ENCODE assay signal across 8 cellular contexts in genomic region chr17:42675984-42676423, GRCh38. TPM values are rescaled to one million over a fixed set of nuclear protein-coding genes. Genes with fewer than 3 reads are reported as not detected.
DNase-seq lines count a peak whose midpoint lies in the region; ATAC-seq, FAIRE-seq and TF ChIP-seq lines count a peak whose summit lies in the region.

No MANE protein-coding gene starts in this region.

- TF ChIP-seq EP300 in GM12878 (IDR thresholded peaks at IDR 0.05; ENCODE audit: borderline replicate concordance in 1 of 2, control insufficient read depth in 1 of 2, low read depth in 2 of 2, low read length in 2 of 2) = no peak

- SMC1A ChIA-PET in GM12878 (lab: Charles Lee; ENCODE audit: uncharacterized antibody, unreplicated experiment) = interaction anchor here (1.3 to 8.3 kb wide), 7 partner anchors 26 to 127 kb away, joined by 3 to 124 read pairs (median 5); partner anchors contain the start of genes PSMC3IP, RETREG3 and TUBG1

- peak overlapping the region; percentile 88 for H3K4me3 ChIP-seq in MG63
- peak overlapping the region; percentile 98 for H3K4me3 ChIP-seq in GM12878

- TSS peak; percentile 39 for BruUV-seq in GM12878 (replicated peaks; lab: Mats Ljungman, UMichigan)

- H3K9me3 Mint-ChIP-seq in stimulated activated memory B cell treated with anti-CD40 and anti-IgM and Interleukin-4, amounts not matched to agents 10 μg/mL and 1 μg/mL and 100 μg/mL, for 72 hours = no peaks in the 10 kb centered on the region

- peak overlapping the region; percentile 81 for H3K4me2 ChIP-seq in GM12878 (ENCODE audit: control insufficient read depth, insufficient read depth)

- no peak for FAIRE-seq in GM12878 (lab: Jason Lieb, UNC)

- CTCF ChIA-PET in GM12878 (lab: Yijun Ruan, JAX) = interaction anchor here (0.6 to 10.1 kb wide), 9 partner anchors 14 to 96 kb away, joined by 3 to 239 read pairs (median 13); partner anchors contain the start of genes PSMC3IP, RETREG3, TUBG1 and TUBG2

- peaks cover 62% of the 10 kb centered on the region for H3K4me1 Mint-ChIP-seq in stimulated activated memory B cell treated with anti-CD40 and anti-IgM and Interleukin-4, amounts not matched to agents 10 μg/mL and 1 μg/mL and 100 μg/mL, for 72 hours

- TF ChIP-seq POLR2A in GM12878 (IDR thresholded peaks at IDR 0.05; ENCODE audit: low read depth, low read length) = 0 out of 2 replicates have a peak, but pooled peaks have one; percentile 35

- peaks cover 34% of the 10 kb centered on the region for H3K36me3 ChIP-seq in MG63
- H3K36me3 ChIP-seq in GM12878 (ENCODE audit: control insufficient read depth in 2 of 2, insufficient read depth in 2 of 2, low read length in 1 of 2) = peaks cover 8 to 17% of the 10 kb centered on the region in 2 experiments; a peak in 3 of 4 replicates

- 1% methylated on average over 34 of the region's 41 CpGs for WGBS in GM12878 (ENCODE audit: insufficient coverage, insufficient replicate concordance, low lambda C conversion rate, missing lambda C conversion rate)

- peak overlapping the region; percentile 87 for H3K9ac ChIP-seq in GM12878 (ENCODE audit: control insufficient read depth, insufficient read depth, low read length)

- peak overlapping the region; percentile 82 for H3K4me3 Mint-ChIP-seq in stimulated activated memory B cell treated with anti-CD40 and anti-IgM and Interleukin-4, amounts not matched to agents 10 μg/mL and 1 μg/mL and 100 μg/mL, for 72 hours

- TF ChIP-seq RAD21 in GM12878 (IDR thresholded peaks at IDR 0.05; ENCODE audit: insufficient read depth, low read depth, low read length) = no peak

- no peak for TF ChIP-seq CTCF in GM12878 (IDR thresholded peaks at IDR 0.05 in 2 of 3, conservative IDR thresholded peaks at IDR 0.05 in 1 of 3; ENCODE audit: control insufficient read depth in 2 of 3, extremely low read depth in 1 of 3, insufficient read depth in 1 of 3, low read depth in 3 of 3, low read length in 3 of 3)

- H3K4me1 ChIP-seq in GM12878 (ENCODE audit: control insufficient read depth, insufficient read depth, low read length) = peaks cover 19% of the 10 kb centered on the region

- H3K9me3 ChIP-seq in MG63 (no peaks in the 10 kb centered on the region), GM12878 (replicated peaks; ENCODE audit: control insufficient read depth, insufficient read depth, low read length) (no peaks in the 10 kb centered on the region)

- POLR2A ChIA-PET in GM12878 (lab: Charles Lee) = interaction anchor here (0.6 to 6.6 kb wide), 11 partner anchors 13 to 140 kb away, joined by 3 to 120 read pairs (median 11); partner anchors contain the start of genes NAGLU, PSMC3IP, RETREG3 and TUBG1

- no peaks in the 10 kb centered on the region for H3K36me3 Mint-ChIP-seq in stimulated activated memory B cell treated with anti-CD40 and anti-IgM and Interleukin-4, amounts not matched to agents 10 μg/mL and 1 μg/mL and 100 μg/mL, for 72 hours

- ATAC-seq in GM12878 = no peak
- no peak for ATAC-seq in stimulated activated memory B cell treated with anti-CD40 and anti-IgM and Interleukin-4, amounts not matched to agents 10 μg/mL and 1 μg/mL and 100 μg/mL, for 72 hours
- no peak for ATAC-seq in HG02870 (IDR thresholded peaks at IDR 0.05; ENCODE audit: unreplicated experiment)
- no peak for ATAC-seq in GM19467 (IDR thresholded peaks at IDR 0.05; ENCODE audit: unreplicated experiment)
- ATAC-seq in GM18502 (IDR thresholded peaks at IDR 0.05; ENCODE audit: poor library complexity, unreplicated experiment) = no peak

- peak overlapping the region; percentile 24 for H2AFZ ChIP-seq in GM12878 (ENCODE audit: control insufficient read depth, low read depth, low read length)

- H3K27me3 ChIP-seq in MG63 = no peaks in the 10 kb centered on the region
- no peaks in the 10 kb centered on the region for H3K27me3 ChIP-seq in GM12878 (replicated peaks in 1 of 2; ENCODE audit: control insufficient read depth in 2 of 2, insufficient read depth in 2 of 2, low read length in 1 of 2)

- H3K27ac ChIP-seq in GM12878 (ENCODE audit: control insufficient read depth, insufficient read depth) = peak overlapping the region; percentile 54

- RAD21 ChIA-PET in GM12878 (lab: Charles Lee; ENCODE audit: unreplicated experiment) = interaction anchor here (0.9 to 6.5 kb wide), 9 partner anchors 17 to 322 kb away, joined by 3 to 152 read pairs (median 4); partner anchors contain the start of genes NAGLU, PSMC3IP, RETREG3 and RPL27

- in situ Hi-C loops in GM12878 (cut with MboI) = no loop called here

- peaks cover 45% of the 10 kb centered on the region for H3K27me3 Mint-ChIP-seq in stimulated activated memory B cell treated with anti-CD40 and anti-IgM and Interleukin-4, amounts not matched to agents 10 μg/mL and 1 μg/mL and 100 μg/mL, for 72 hours

- H3K27ac Mint-ChIP-seq in stimulated activated memory B cell treated with anti-CD40 and anti-IgM and Interleukin-4, amounts not matched to agents 10 μg/mL and 1 μg/mL and 100 μg/mL, for 72 hours = peak overlapping the region; percentile 2

- peaks cover 58% of the 10 kb centered on the region for H3K79me2 ChIP-seq in GM12878 (ENCODE audit: control insufficient read depth, insufficient read depth, low read length)

- no peaks in the 10 kb centered on the region for H4K20me1 ChIP-seq in GM12878 (ENCODE audit: control insufficient read depth, insufficient read depth)

- intact Hi-C loops in GM12878 (cut with micrococcal nuclease; ENCODE audit: unreplicated experiment) = no loop called here

- peak; percentile 74 for DNase-seq in GM03348 (ENCODE audit: low spot score)
- DNase-seq in MG63 = peak; percentile 59
- no peak for DNase-seq in GM12878 (ENCODE audit: low read depth, low spot score)
- peak; percentile 83 for DNase-seq in islet precursor cell

RNA-seq across cellular contexts. Expression of gene PLEKHH3, which starts 0.8 kb away (rescaled TPM):
- 16.5 and 54.1 TPM in 2 replicates for total RNA-seq in MG63 (2014; rRNA removed; shearing (Covaris generic); ENCODE audit: low replicate concordance)
- total RNA-seq in GM12878 (2013; cell fraction: nucleolus; rRNA removed) = 39.3 and 53.5 TPM in 2 replicates
- 15.8 and 22.3 TPM in 2 replicates for total RNA-seq in GM12878 (2014; rRNA removed)
- total RNA-seq in GM12878 (2014; rRNA removed; fragmentation: Illumina TruSeq; extraction: Trizol) = 7.0 and 7.8 TPM in 2 replicates
- total RNA-seq in GM12878 (2021) = 35.5 and 38.0 TPM in 2 replicates
- polyA plus RNA-seq in GM12878 (2011; ENCODE audit: low read depth) = 6.9 TPM
- polyA plus RNA-seq in GM12878 (2011; rRNA removed) = 4.0 and 14.0 TPM in 2 replicates
- polyA plus RNA-seq in GM12878 (2011; cell fraction: cytosol; rRNA removed) = 18.7 and 28.9 TPM in 2 replicates
- polyA plus RNA-seq in GM12878 (2011; cell fraction: nucleus; rRNA removed) = 87.8 and 125 TPM in 2 replicates
- 26.0 and 33.7 TPM in 2 replicates for polyA plus RNA-seq in GM12878 (2012)
- 1.5 and 3.9 TPM in 2 replicates for polyA plus RNA-seq in GM12878 (2014; fragmentation: Illumina TruSeq; extraction: Trizol)
- polyA plus RNA-seq in GM12878 (2014; fragmentation: Nextera tagmentation; extraction: Ambion mirVana) = 1 to 10 TPM in 1 of 2 experiments, under 1 TPM in 1; 0.31 to 2.1 TPM
- 29.5 and 31.3 TPM in 2 replicates for polyA plus RNA-seq in GM12878 (2014; rRNA removed)
- 10 to 100 TPM; 10.3 to 11.8 TPM for polyA plus RNA-seq in GM12878 (2016; fragmentation: Nextera tagmentation; extraction: Ambion mirVana)
- polyA minus RNA-seq in GM12878 (2011; rRNA and poly(A)+ RNA removed) = 4.8 and 17.2 TPM in 2 replicates
- polyA minus RNA-seq in GM12878 (2011; cell fraction: cytosol; rRNA and poly(A)+ RNA removed) = 17.5 and 20.7 TPM in 2 replicates
- 15.4 and 25.4 TPM in 2 replicates for polyA minus RNA-seq in GM12878 (2011; cell fraction: nucleus; rRNA and poly(A)+ RNA removed)

RNA-seq across cellular contexts. Expression of gene CCR10, which starts 5.6 kb away (rescaled TPM):
- 5.7 TPM in 1 of 2 replicates, not detected in the other for total RNA-seq in MG63 (2014; rRNA removed; shearing (Covaris generic); ENCODE audit: low replicate concordance)
- 7.4 TPM in 2 replicates for total RNA-seq in GM12878 (2013; cell fraction: nucleolus; rRNA removed)
- total RNA-seq in GM12878 (2014; rRNA removed) (25.2 and 34.2 TPM in 2 replicates), GM12878 (2014; rRNA removed; fragmentation: Illumina TruSeq; extraction: Trizol) (1.7 and 2.3 TPM in 2 replicates), GM12878 (2021) (54.0 and 61.3 TPM in 2 replicates)
- polyA plus RNA-seq in GM12878 (2011; ENCODE audit: low read depth) = 6.0 TPM
- polyA plus RNA-seq in GM12878 (2011; rRNA removed) (1.7 and 2.6 TPM in 2 replicates), GM12878 (2014; fragmentation: Illumina TruSeq; extraction: Trizol) (0.22 and 0.82 TPM in 2 replicates), GM12878 (2014; fragmentation: Nextera tagmentation; extraction: Ambion mirVana) (under 1 TPM; 0.05 to 0.27 TPM), GM12878 (2014; rRNA removed) (21.0 and 30.9 TPM in 2 replicates), GM12878 (2016; fragmentation: Nextera tagmentation; extraction: Ambion mirVana) (10 to 100 TPM; 60.3 to 63.6 TPM)
- 7.5 and 12.9 TPM in 2 replicates for polyA plus RNA-seq in GM12878 (2011; cell fraction: cytosol; rRNA removed)
- polyA plus RNA-seq in GM12878 (2011; cell fraction: nucleus; rRNA removed) = 18.7 and 23.8 TPM in 2 replicates
- 20.8 and 43.4 TPM in 2 replicates for polyA plus RNA-seq in GM12878 (2012)
- 2.6 and 3.8 TPM in 2 replicates for polyA minus RNA-seq in GM12878 (2011; rRNA and poly(A)+ RNA removed)
- polyA minus RNA-seq in GM12878 (2011; cell fraction: cytosol; rRNA and poly(A)+ RNA removed) = 7.2 and 10.8 TPM in 2 replicates
- 7.9 and 15.9 TPM in 2 replicates for polyA minus RNA-seq in GM12878 (2011; cell fraction: nucleus; rRNA and poly(A)+ RNA removed)

RNA-seq across cellular contexts. Expression of gene CNTNAP1, which starts 6.3 kb away (rescaled TPM):
- total RNA-seq in MG63 (2014; rRNA removed; shearing (Covaris generic); ENCODE audit: low replicate concordance) = 9.2 and 9.3 TPM in 2 replicates
- total RNA-seq in GM12878 (2013; cell fraction: nucleolus; rRNA removed) = 57.8 and 68.0 TPM in 2 replicates
- total RNA-seq in GM12878 (2014; rRNA removed) (11.1 and 12.9 TPM in 2 replicates), GM12878 (2014; rRNA removed; fragmentation: Illumina TruSeq; extraction: Trizol) (7.4 and 8.0 TPM in 2 replicates), GM12878 (2021) (26.0 and 29.9 TPM in 2 replicates)
- 10.6 TPM for polyA plus RNA-seq in GM12878 (2011; ENCODE audit: low read depth)
- polyA plus RNA-seq in GM12878 (2011; rRNA removed) (10.2 and 19.6 TPM in 2 replicates), GM12878 (2014; fragmentation: Illumina TruSeq; extraction: Trizol) (10.6 and 14.1 TPM in 2 replicates), GM12878 (2014; fragmentation: Nextera tagmentation; extraction: Ambion mirVana) (1 to 10 TPM in 1 of 2 experiments, under 1 TPM in 1; 0.95 to 1.9 TPM), GM12878 (2014; rRNA removed) (22.0 and 26.6 TPM in 2 replicates), GM12878 (2016; fragmentation: Nextera tagmentation; extraction: Ambion mirVana) (1 to 10 TPM; 2.5 to 2.7 TPM)
- polyA plus RNA-seq in GM12878 (2011; cell fraction: cytosol; rRNA removed) = 26.2 and 27.3 TPM in 2 replicates
- 194 and 207 TPM in 2 replicates for polyA plus RNA-seq in GM12878 (2011; cell fraction: nucleus; rRNA removed)
- 22.3 and 24.4 TPM in 2 replicates for polyA plus RNA-seq in GM12878 (2012)
- polyA minus RNA-seq in GM12878 (2011; rRNA and poly(A)+ RNA removed) = 12.7 and 16.8 TPM in 2 replicates
- 11.6 and 12.4 TPM in 2 replicates for polyA minus RNA-seq in GM12878 (2011; cell fraction: cytosol; rRNA and poly(A)+ RNA removed)
- 20.2 and 29.2 TPM in 2 replicates for polyA minus RNA-seq in GM12878 (2011; cell fraction: nucleus; rRNA and poly(A)+ RNA removed)

RNA-seq across cellular contexts. Expression of gene TUBG2, which starts 16.9 kb away (rescaled TPM):
- total RNA-seq in MG63 (2014; rRNA removed; shearing (Covaris generic); ENCODE audit: low replicate concordance) = 1.4 and 4.0 TPM in 2 replicates
- total RNA-seq in GM12878 (2013; cell fraction: nucleolus; rRNA removed) = 44.1 and 46.6 TPM in 2 replicates
- total RNA-seq in GM12878 (2014; rRNA removed) (6.0 and 6.8 TPM in 2 replicates), GM12878 (2014; rRNA removed; fragmentation: Illumina TruSeq; extraction: Trizol) (3.8 and 4.7 TPM in 2 replicates), GM12878 (2021) (7.7 and 9.1 TPM in 2 replicates)
- polyA plus RNA-seq in GM12878 (2011; ENCODE audit: low read depth) = 8.9 TPM
- polyA plus RNA-seq in GM12878 (2011; rRNA removed) (12.4 and 14.4 TPM in 2 replicates), GM12878 (2014; fragmentation: Illumina TruSeq; extraction: Trizol) (5.8 and 8.8 TPM in 2 replicates), GM12878 (2014; fragmentation: Nextera tagmentation; extraction: Ambion mirVana) (1 to 10 TPM; 1.2 to 1.8 TPM), GM12878 (2014; rRNA removed) (11.3 and 12.5 TPM in 2 replicates), GM12878 (2016; fragmentation: Nextera tagmentation; extraction: Ambion mirVana) (10 to 100 TPM; 11.3 to 11.9 TPM)
- 17.1 and 21.5 TPM in 2 replicates for polyA plus RNA-seq in GM12878 (2011; cell fraction: cytosol; rRNA removed)
- 71.5 and 76.2 TPM in 2 replicates for polyA plus RNA-seq in GM12878 (2011; cell fraction: nucleus; rRNA removed)
- 15.4 and 17.1 TPM in 2 replicates for polyA plus RNA-seq in GM12878 (2012)
- polyA minus RNA-seq in GM12878 (2011; rRNA and poly(A)+ RNA removed) = 5.3 and 8.6 TPM in 2 replicates
- polyA minus RNA-seq in GM12878 (2011; cell fraction: cytosol; rRNA and poly(A)+ RNA removed) = 2.8 and 4.8 TPM in 2 replicates
- 14.5 and 16.8 TPM in 2 replicates for polyA minus RNA-seq in GM12878 (2011; cell fraction: nucleus; rRNA and poly(A)+ RNA removed)
